ENCODE assay signal across 38 cellular contexts in the genomic region with DNA sequence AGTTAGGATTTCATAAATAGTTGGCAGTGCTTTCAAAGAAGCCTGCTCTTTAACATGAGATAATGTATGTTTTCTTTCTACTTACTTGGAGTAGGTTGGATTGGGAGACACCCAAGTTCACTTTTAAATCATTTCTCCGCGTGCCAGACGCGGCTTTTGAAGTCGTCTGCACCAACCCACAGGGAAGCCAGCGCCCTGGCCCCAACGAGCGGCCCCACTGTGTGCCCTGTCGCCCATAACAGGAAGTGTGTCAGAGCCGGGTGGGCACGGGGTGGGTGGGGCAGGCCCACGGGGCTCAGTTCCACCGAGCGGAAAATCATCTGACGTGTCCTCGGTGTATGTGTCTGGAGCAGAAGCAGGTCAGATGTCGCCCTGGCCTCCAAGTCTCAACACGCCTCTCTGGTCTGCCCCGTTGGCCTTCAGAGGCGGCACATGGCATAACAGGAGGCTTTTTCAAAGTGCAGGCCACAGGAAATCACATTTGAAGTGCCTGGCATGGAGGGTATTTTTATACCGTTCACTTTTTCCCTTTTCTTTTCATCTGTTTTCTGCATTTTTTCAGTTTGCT. TPM values are rescaled to one million over a fixed set of nuclear protein-coding genes. Genes with fewer than 3 reads are reported as not detected.
"Had no signal": no experiment of that assay in that cellular context is flagged by ENCODE, and none has a peak within 500 bp of the region (broad histone marks: within the 10 kb centered on the region; RNA-seq: fewer than 3 reads in every experiment).

No MANE protein-coding gene starts in this region.

- H3K27me3 ChIP-seq: adrenal gland, body of pancreas, breast epithelium had no signal

- ATAC-seq: activated CD8-positive, alpha-beta memory T cell treated with anti-CD3 and anti-CD28 coated beads, Interleukin-2, amount 10 ng/mL, durations not matched to agents 7 days and 5 days; body of pancreas; PC-3 had no signal

- H3K4me1 Mint-ChIP-seq: activated CD8-positive, alpha-beta memory T cell treated with anti-CD3 and anti-CD28 coated beads, Interleukin-2, amount 10 ng/mL, durations not matched to agents 7 days and 5 days; activated naive CD4-positive, alpha-beta T cell treated with anti-CD3 and anti-CD28 coated beads, Interleukin-2, amount 50 U/mL, for 24 hours had no signal

- DNase-seq: activated CD4-positive, alpha-beta memory T cell treated with anti-CD3 and anti-CD28 coated beads, Interleukin-2, amount 10 ng/mL, durations not matched to agents 7 days and 5 days; activated CD4-positive, alpha-beta T cell treated with anti-CD3 and anti-CD28 coated beads for 1 hour; activated CD4-positive, alpha-beta T cell treated with anti-CD3 and anti-CD28 coated beads for 48 hours; activated CD4-positive, CD25-positive, alpha-beta regulatory T cell; activated CD8-positive, alpha-beta memory T cell treated with anti-CD3 and anti-CD28 coated beads for 24 hours; activated CD8-positive, alpha-beta memory T cell treated with anti-CD3 and anti-CD28 coated beads, Interleukin-2, amount 10 ng/mL, durations not matched to agents 7 days and 5 days; activated CD8-positive, alpha-beta memory T cell treated with anti-CD3 and anti-CD28 coated beads, Interleukin-2, amount 50 U/mL, for 48 hours; activated effector memory CD4-positive, alpha-beta T cell treated with Interleukin-2 at 50 U/mL for 16 hours; activated T-cell treated with anti-CD3 and anti-CD28 coated beads, Interleukin-2, amount 50 U/mL, for 48 hours; adrenal gland; body of pancreas; caudate nucleus; cerebellar nuclear complex; NCI-H1105; NCI-H1417 treated with DMSO at 0.1 percent for 48 hours; NCI-H1694; NCI-H1930; NCI-H2081 treated with DMSO at 0.1 percent for 48 hours; NCI-H226; NCI-H446 treated with DMSO at 0.1 percent for 48 hours; NCI-H524; NCI-H69; NCI-H82; PC-3; Right ventricle myocardium superior; SJCRH30; T1000; WERI-Rb-1 had no signal

- H3K9me3 ChIP-seq: SJCRH30 had no signal

- H3K4me1 ChIP-seq: adrenal gland, body of pancreas, breast epithelium, SJCRH30 had no signal

- H3K36me3 Mint-ChIP-seq: activated CD8-positive, alpha-beta memory T cell treated with anti-CD3 and anti-CD28 coated beads, Interleukin-2, amount 10 ng/mL, durations not matched to agents 7 days and 5 days; activated naive CD4-positive, alpha-beta T cell treated with anti-CD3 and anti-CD28 coated beads, Interleukin-2, amount 50 U/mL, for 24 hours had no signal

- H3K9me3 Mint-ChIP-seq: activated CD4-positive, alpha-beta memory T cell treated with anti-CD3 and anti-CD28 coated beads, Interleukin-2, amount 10 ng/mL, durations not matched to agents 7 days and 5 days had no signal

- H3K36me3 ChIP-seq: adrenal gland, breast epithelium, SJCRH30, WERI-Rb-1 had no signal

- H3K9ac ChIP-seq: KMS-11 had no signal

- H3K4me3 ChIP-seq: adrenal gland, body of pancreas, breast epithelium, SJCRH30, SK-N-MC had no signal

- H3K27ac Mint-ChIP-seq: activated CD4-positive, alpha-beta memory T cell treated with anti-CD3 and anti-CD28 coated beads, Interleukin-2, amount 10 ng/mL, durations not matched to agents 7 days and 5 days; activated CD8-positive, alpha-beta memory T cell treated with anti-CD3 and anti-CD28 coated beads, Interleukin-2, amount 10 ng/mL, durations not matched to agents 7 days and 5 days; activated naive CD4-positive, alpha-beta T cell treated with anti-CD3 and anti-CD28 coated beads, Interleukin-2, amount 50 U/mL, for 24 hours had no signal

- H3K4me3 Mint-ChIP-seq: activated CD4-positive, alpha-beta memory T cell treated with anti-CD3 and anti-CD28 coated beads, Interleukin-2, amount 10 ng/mL, durations not matched to agents 7 days and 5 days; activated CD8-positive, alpha-beta memory T cell treated with anti-CD3 and anti-CD28 coated beads, Interleukin-2, amount 10 ng/mL, durations not matched to agents 7 days and 5 days; activated naive CD4-positive, alpha-beta T cell treated with anti-CD3 and anti-CD28 coated beads, Interleukin-2, amount 50 U/mL, for 24 hours had no signal

- H3K27ac ChIP-seq: adrenal gland, body of pancreas, breast epithelium, KMS-11, RWPE1, SJCRH30, SK-N-MC, WERI-Rb-1 had no signal

RNA-seq across cellular contexts. Expression of a gene that starts 22.7 kb away (rescaled TPM):
- total RNA-seq: activated CD4-positive, alpha-beta memory T cell treated with anti-CD3 and anti-CD28 coated beads, Interleukin-2, amount 10 ng/mL, durations not matched to agents 7 days and 5 days; activated CD8-positive, alpha-beta memory T cell treated with anti-CD3 and anti-CD28 coated beads, Interleukin-2, amount 10 ng/mL, durations not matched to agents 7 days and 5 days; adrenal gland; astrocyte; body of pancreas; breast epithelium; LHCN-M2; M059J; PC-3; Right ventricle myocardium superior; SJCRH30; T-helper 1 cell treated with Interleukin-12 subunit alpha and Interleukin-12 subunit beta and Interleukin-4 antibody, amounts not matched to agents 30 ng/mL and 1 ng/mL, for 36 hours; T-helper 2 cell treated with Interferon-gamma antibody and Interleukin-4, amounts not matched to agents 100 ng/mL and 5 ng/mL, for 36 hours had no signal
- polyA plus RNA-seq: adrenal gland had no signal
